ENCODE assay signal across 1 cellular context in the genomic region with DNA sequence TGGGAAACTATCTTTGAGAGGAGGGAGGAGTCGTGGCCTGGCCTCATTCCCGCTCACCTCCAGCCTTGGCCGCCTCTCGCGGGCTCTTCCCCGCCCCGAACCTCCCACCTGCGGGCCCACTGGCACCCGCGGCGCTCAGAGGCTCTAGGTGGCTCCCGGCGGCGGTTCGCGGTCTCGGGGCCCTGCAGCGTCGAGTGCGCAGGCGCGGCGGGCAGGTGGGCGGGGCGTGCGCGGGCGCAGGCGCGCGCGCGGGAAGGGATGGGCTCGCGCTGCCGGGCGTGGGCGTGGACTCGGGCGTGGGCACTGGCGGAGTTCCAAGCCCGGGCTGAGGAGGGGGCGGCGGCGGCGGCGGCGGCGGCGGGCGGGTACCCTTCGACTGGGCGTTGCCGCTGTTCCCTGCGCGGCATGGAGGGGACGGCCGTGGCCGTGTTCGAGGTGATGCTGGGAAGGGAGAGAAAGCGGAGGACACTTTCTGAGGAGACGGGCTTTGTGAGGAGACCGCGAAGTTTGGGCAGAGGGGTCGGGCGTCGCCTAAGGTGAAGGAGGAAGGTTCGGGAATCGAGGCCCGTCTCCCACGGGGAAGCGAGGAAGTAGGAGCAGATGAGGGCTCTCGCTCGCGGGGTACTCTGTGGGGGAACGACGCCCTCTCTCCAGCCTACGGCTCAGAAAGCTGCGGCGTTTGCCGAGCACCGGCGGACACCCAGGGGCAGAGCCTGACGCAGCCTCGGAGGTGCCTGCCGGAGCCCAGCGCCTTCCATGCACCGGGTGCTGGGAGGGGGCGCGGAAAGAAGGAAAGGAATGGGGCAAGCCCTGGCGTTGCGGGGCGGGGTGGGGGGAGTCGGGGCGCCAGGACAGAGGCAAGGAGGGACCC.
TF ChIP-seq lines count a peak whose summit lies in the region.

No MANE protein-coding gene starts in this region.

TF ChIP-seq in HepG2, 621 proteins besides CTCF, POLR2A, EP300 and RAD21 (continued from another document):
- TF ChIP-seq ZNF484 (CRISPR knock-in tag; IDR thresholded peaks at IDR 0.05; ENCODE audit: borderline replicate concordance, low read depth) (no peak), ZNF432 (CRISPR knock-in tag; IDR thresholded peaks at IDR 0.05; ENCODE audit: borderline replicate concordance) (no peak), ZNF446 (CRISPR knock-in tag; IDR thresholded peaks at IDR 0.05) (0 out of 2 replicates have a peak, but pooled peaks have one; percentile 71), PHF20 (CRISPR knock-in tag; IDR thresholded peaks at IDR 0.05) (peak; percentile 63), SIN3A (IDR thresholded peaks at IDR 0.05; ENCODE audit: borderline replicate concordance, low read depth, low read length) (0 out of 2 replicates have a peak, but pooled peaks have one; percentile 33), PCBP2 (optimal IDR thresholded peaks at IDR 0.05; ENCODE audit: low read depth, low read length, poor library complexity, severe bottlenecking) (no peak), ZBTB3 (CRISPR knock-in tag; IDR thresholded peaks at IDR 0.05; ENCODE audit: borderline replicate concordance, low read depth) (no peak), FOXJ3 (CRISPR knock-in tag; IDR thresholded peaks at IDR 0.05; ENCODE audit: borderline replicate concordance) (no peak), MXD4 (CRISPR knock-in tag; IDR thresholded peaks at IDR 0.05) (no peak)
- TF ChIP-seq, protein P1, sequence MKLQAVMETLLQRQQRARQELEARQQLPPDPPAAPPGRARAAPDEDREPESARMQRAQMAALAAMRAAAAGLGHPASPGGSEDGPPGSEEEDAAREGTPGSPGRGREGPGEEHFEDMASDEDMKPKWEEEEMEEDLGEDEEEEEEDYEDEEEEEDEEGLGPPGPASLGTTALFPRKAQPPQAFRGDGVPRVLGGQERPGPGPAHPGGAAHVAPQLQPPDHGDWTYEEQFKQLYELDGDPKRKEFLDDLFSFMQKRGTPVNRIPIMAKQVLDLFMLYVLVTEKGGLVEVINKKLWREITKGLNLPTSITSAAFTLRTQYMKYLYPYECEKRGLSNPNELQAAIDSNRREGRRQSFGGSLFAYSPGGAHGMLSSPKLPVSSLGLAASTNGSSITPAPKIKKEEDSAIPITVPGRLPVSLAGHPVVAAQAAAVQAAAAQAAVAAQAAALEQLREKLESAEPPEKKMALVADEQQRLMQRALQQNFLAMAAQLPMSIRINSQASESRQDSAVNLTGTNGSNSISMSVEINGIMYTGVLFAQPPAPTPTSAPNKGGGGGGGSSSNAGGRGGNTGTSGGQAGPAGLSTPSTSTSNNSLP (IDR thresholded peaks at IDR 0.05; ENCODE audit: low read depth, low read length), result no peak
TF ChIP-seq in HepG2: peak in this region for 160.
